8 cellular contexts compared by ENCODE assay signal in the genomic region with DNA sequence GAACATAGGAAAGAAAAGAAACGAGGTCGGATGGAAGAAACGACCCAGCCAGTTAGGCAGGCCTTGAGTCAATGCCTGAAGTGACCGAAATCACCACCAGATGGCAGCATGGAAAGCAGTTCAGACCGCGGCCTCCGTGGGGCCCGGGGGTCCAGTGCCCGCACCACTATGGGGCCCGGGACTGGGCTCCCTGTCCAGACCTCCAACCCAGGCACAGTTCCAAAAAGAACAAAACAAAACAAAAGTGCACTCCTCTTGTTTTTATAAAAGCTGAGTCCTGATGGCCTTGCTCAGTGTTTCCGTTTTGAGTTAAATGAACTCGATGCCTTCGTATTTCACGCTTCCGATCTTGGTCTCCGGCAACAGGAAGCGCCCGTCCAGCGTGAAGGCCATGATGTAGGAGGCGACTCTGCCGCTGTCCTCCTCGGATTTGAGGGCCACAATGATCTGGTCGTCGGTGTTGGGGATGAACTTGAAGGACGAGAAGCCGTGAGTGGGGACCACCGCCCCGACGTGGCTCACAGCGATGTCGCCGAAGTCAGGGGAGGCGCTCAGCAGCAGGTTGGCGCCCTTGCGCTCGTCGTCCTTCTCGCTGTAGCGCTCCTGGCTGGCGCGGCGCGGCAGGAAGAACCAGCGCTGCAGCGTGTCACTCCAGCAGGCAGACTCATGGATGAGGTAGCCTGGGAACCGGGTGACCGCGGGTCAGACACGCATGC. TPM values are rescaled to one million over a fixed set of nuclear protein-coding genes. Genes with fewer than 3 reads are reported as not detected.
DNase-seq lines count a peak whose midpoint lies in the region; ATAC-seq, FAIRE-seq and TF ChIP-seq lines count a peak whose summit lies in the region.

No MANE protein-coding gene starts in this region.

- CTCF ChIA-PET in A549 (lab: Yijun Ruan, JAX) (interaction anchor here (0.7 to 8.6 kb wide), 37 partner anchors 11 to 399 kb away, joined by 3 to 63 read pairs (median 5); a partner anchor contains a TSS), T-cell (lab: Charles Lee) (interaction anchor here (0.5 to 0.6 kb wide), 2 partner anchors 25 to 70 kb away, joined by 3 to 6 read pairs; no protein-coding TSS in a partner anchor)

- H3K27ac ChIP-seq in A549: no peak overlapping the region
- H3K27ac ChIP-seq in body of pancreas: no peak overlapping the region

- H3K9me3 ChIP-seq in A549 (no peaks in the 10 kb centered on the region), body of pancreas (no peaks in the 10 kb centered on the region)

- peaks cover 4 to 8% (median 5%) of the 10 kb centered on the region in 3 donors for H3K4me1 Mint-ChIP-seq in T-cell

- H3K27ac Mint-ChIP-seq in T-cell: no peak overlapping the region

- H3K36me3 Mint-ChIP-seq in T-cell: peaks cover 51% of the 10 kb centered on the region

- TF ChIP-seq POLR2A in A549 (IDR thresholded peaks at IDR 0.05; ENCODE audit: low read length) (no peak), body of pancreas (IDR thresholded peaks at IDR 0.05) (no peak)

- no peaks in the 10 kb centered on the region for H3K27me3 Mint-ChIP-seq in T-cell

- DNase-seq in A549 (ENCODE audit: low read depth in 1 of 2, low spot score in 1 of 2) (peak; percentile 69 to 78), GM18507 (ENCODE audit: extremely low spot score, insufficient read length, low read depth) (no peak), T-cell (peak in 26 of 34 experiments; percentile 14 to 57 (median 44)), body of pancreas (peak; percentile 54 to 75 (median 63)), inferior parietal cortex (ENCODE audit: extremely low spot score) (peak; percentile 68)
- DNase-seq in stimulated activated CD4-positive, alpha-beta T cell treated with anti-CD3 and anti-CD28 coated beads, Interleukin-2, amount 100 ng/mL, for 4 hours (ENCODE audit: low read depth): peak; percentile 37

- 71% methylated on average over 49 of the region's 49 CpGs for WGBS in A549 (ENCODE audit: missing lambda C conversion rate)
- WGBS in body of pancreas, 2 donors: 70 to 74% methylated on average over 37 to 48 of the region's 49 CpGs

- TF ChIP-seq CTCF in A549 (IDR thresholded peaks at IDR 0.05) (peak; percentile 89), body of pancreas (IDR thresholded peaks at IDR 0.05) (peak; percentile 38 to 78 (median 67))

- H3K9me3 Mint-ChIP-seq in T-cell: no peaks in the 10 kb centered on the region

- H3K4me2 ChIP-seq in A549: no peak overlapping the region

- FAIRE-seq in A549 (lab: Jason Lieb, UNC): no peak
- peak; percentile 68 for FAIRE-seq in GM18507 (lab: Jason Lieb, UNC)

- intact Hi-C loops in body of pancreas (cut with DNase I): no loop called here

- H3K36me3 ChIP-seq in body of pancreas (replicated peaks in 1 of 2; ENCODE audit: insufficient read depth in 1 of 2, low read depth in 2 of 2): peaks cover 0 to 9% of the 10 kb centered on the region in 2 donors

- no peak overlapping the region for H3K4me3 ChIP-seq in A549
- no peak overlapping the region for H3K4me3 ChIP-seq in body of pancreas

- H3K27me3 ChIP-seq in body of pancreas: no peaks in the 10 kb centered on the region

- no peak overlapping the region for H3K4me3 Mint-ChIP-seq in T-cell

- H3K4me1 ChIP-seq in A549 (no peaks in the 10 kb centered on the region; the same call in 2 of the 3 replicates), body of pancreas (peaks cover 17% of the 10 kb centered on the region)

- POLR2A ChIA-PET in A549 (lab: Yijun Ruan, JAX): no interaction called here
- POLR2A ChIA-PET in T-cell (lab: Charles Lee): no interaction called here

- no peak for TF ChIP-seq EP300 in A549 (IDR thresholded peaks at IDR 0.05)

- peak; percentile 64 to 87; a peak in 4 of 6 replicates for ATAC-seq in A549
- peak; percentile 61 to 73 (median 69) for ATAC-seq in T-cell (replicated peaks in 1 of 4)
- peak; percentile 54 for ATAC-seq in body of pancreas
- no peak for ATAC-seq in GM21423 (IDR thresholded peaks at IDR 0.05; ENCODE audit: unreplicated experiment)
- no peak for ATAC-seq in GM19467 (IDR thresholded peaks at IDR 0.05; ENCODE audit: unreplicated experiment)

- TF ChIP-seq RAD21 in A549 (conservative IDR thresholded peaks at IDR 0.05 in 1 of 2, IDR thresholded peaks at IDR 0.05 in 1 of 2): peak; percentile 49 to 54

TF ChIP-seq in A549, 52 proteins besides CTCF, POLR2A, EP300 and RAD21:
- TF ChIP-seq, protein P1, sequence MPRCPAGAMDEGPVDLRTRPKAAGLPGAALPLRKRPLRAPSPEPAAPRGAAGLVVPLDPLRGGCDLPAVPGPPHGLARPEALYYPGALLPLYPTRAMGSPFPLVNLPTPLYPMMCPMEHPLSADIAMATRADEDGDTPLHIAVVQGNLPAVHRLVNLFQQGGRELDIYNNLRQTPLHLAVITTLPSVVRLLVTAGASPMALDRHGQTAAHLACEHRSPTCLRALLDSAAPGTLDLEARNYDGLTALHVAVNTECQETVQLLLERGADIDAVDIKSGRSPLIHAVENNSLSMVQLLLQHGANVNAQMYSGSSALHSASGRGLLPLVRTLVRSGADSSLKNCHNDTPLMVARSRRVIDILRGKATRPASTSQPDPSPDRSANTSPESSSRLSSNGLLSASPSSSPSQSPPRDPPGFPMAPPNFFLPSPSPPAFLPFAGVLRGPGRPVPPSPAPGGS (IDR thresholded peaks at IDR 0.05): no peak
- TF ChIP-seq SMC3 (IDR thresholded peaks at IDR 0.05): peak; percentile 68

RNA-seq across cellular contexts. Expression of a gene that starts 13.7 kb away (rescaled TPM):
- polyA plus RNA-seq in A549 (2011; rRNA removed) (28.3 and 32.3 TPM in 2 replicates), A549 (2017; fragmentation: RNase III; extraction: RNeasy Plus Mini Kit Qiagen cat#74134 plus additional on column Dnase treatment) (59.5 to 66.1 TPM (median 60.0 TPM) in 3 replicates)
- polyA plus RNA-seq in A549 (2012; cell fraction: cytosol; rRNA removed): 21.3 and 28.5 TPM in 2 replicates
- 104 and 148 TPM in 2 replicates for polyA plus RNA-seq in A549 (2012; cell fraction: nucleus; rRNA removed)
- polyA minus RNA-seq in A549 (2011; rRNA and poly(A)+ RNA removed): 34.3 and 41.5 TPM in 2 replicates
- total RNA-seq in T-cell (10 to 100 TPM; 28.2 to 80.7 (median 51.6) TPM), body of pancreas (100 to 1,000 TPM; 123 to 213 TPM)

RNA-seq across cellular contexts. Expression of a gene that starts 16.2 kb away (rescaled TPM):
- polyA plus RNA-seq in A549 (2011; rRNA removed) (65.5 and 70.0 TPM in 2 replicates), A549 (2017; fragmentation: RNase III; extraction: RNeasy Plus Mini Kit Qiagen cat#74134 plus additional on column Dnase treatment) (63.4 to 67.6 TPM (median 66.8 TPM) in 3 replicates)
- polyA plus RNA-seq in A549 (2012; cell fraction: cytosol; rRNA removed): 73.1 and 91.1 TPM in 2 replicates
- 73.9 and 106 TPM in 2 replicates for polyA plus RNA-seq in A549 (2012; cell fraction: nucleus; rRNA removed)
- polyA minus RNA-seq in A549 (2011; rRNA and poly(A)+ RNA removed): 66.6 and 67.2 TPM in 2 replicates
- total RNA-seq in T-cell (10 to 100 TPM; 46.2 to 63.1 (median 57.7) TPM), body of pancreas (10 to 100 TPM; 12.5 to 17.5 TPM)

RNA-seq across cellular contexts. Expression of a gene that starts 30.6 kb away (rescaled TPM):
- polyA plus RNA-seq in A549 (2011; rRNA removed): 10.2 and 13.2 TPM in 2 replicates
- 5.2 and 8.3 TPM in 2 replicates for polyA plus RNA-seq in A549 (2012; cell fraction: cytosol; rRNA removed)
- 15.4 and 16.1 TPM in 2 replicates for polyA plus RNA-seq in A549 (2012; cell fraction: nucleus; rRNA removed)
- 26.1 to 27.8 TPM (median 27.3 TPM) in 3 replicates for polyA plus RNA-seq in A549 (2017; fragmentation: RNase III; extraction: RNeasy Plus Mini Kit Qiagen cat#74134 plus additional on column Dnase treatment)
- 12.9 and 13.3 TPM in 2 replicates for polyA minus RNA-seq in A549 (2011; rRNA and poly(A)+ RNA removed)
- under 1 TPM in 4 of 5 donors, not detected in 1; 0.10 to 0.57 (median 0.26) TPM for total RNA-seq in T-cell
- total RNA-seq in body of pancreas: 10 to 100 TPM in 1 of 2 donors, 1 to 10 TPM in 1; 8.3 to 50.1 TPM

Comparison
In these comparisons a context has a peak if more than half of its experiments do, and no peak if none do; other contexts are left out.
1. ATAC-seq: peak in A549 (2 of 2), T-cell (4 of 4) and body of pancreas (single experiment); none in GM21423 (single experiment) and GM19467 (single experiment).
2. RNA of a gene that starts 30.6 kb away (total RNA-seq): 8.3 to 50.1 TPM in body of pancreas; 0.10 to 0.57 TPM in T-cell; every median in the first group is over 4 times any median in the second.